In the genomic region with DNA sequence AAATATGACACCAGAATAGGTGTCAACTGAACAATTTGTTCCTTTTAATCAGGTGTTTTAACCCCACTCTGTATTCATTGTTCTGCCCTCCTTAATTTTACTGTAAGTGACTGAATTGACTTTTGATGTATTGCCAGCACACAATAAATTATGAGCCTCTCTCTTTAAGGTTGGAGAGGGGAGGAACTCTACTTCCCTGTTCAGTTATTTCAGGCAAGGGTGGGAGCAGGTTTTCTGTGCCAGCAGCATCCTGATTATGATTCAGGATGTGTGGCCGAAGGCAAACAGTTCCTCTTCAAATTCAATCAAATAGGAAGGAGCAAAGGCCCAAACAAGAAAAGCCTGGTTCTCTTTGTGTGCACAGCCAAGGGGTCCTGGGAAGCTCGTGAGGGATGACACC, we compare ENCODE assay signal across 1 cellular context.
TF ChIP-seq lines count a peak whose summit lies in the region.

No MANE protein-coding gene starts in this region.

TF ChIP-seq in HepG2, 621 proteins besides CTCF, POLR2A, EP300 and RAD21 (continued from another document):
- TF ChIP-seq, protein P1, sequence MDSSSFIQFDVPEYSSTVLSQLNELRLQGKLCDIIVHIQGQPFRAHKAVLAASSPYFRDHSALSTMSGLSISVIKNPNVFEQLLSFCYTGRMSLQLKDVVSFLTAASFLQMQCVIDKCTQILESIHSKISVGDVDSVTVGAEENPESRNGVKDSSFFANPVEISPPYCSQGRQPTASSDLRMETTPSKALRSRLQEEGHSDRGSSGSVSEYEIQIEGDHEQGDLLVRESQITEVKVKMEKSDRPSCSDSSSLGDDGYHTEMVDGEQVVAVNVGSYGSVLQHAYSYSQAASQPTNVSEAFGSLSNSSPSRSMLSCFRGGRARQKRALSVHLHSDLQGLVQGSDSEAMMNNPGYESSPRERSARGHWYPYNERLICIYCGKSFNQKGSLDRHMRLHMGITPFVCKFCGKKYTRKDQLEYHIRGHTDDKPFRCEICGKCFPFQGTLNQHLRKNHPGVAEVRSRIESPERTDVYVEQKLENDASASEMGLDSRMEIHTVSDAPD (CRISPR knock-in tag; IDR thresholded peaks at IDR 0.05) = no peak
TF ChIP-seq in HepG2: peak in this region for 0.
